12 cellular contexts compared by ENCODE assay signal in the genomic region with DNA sequence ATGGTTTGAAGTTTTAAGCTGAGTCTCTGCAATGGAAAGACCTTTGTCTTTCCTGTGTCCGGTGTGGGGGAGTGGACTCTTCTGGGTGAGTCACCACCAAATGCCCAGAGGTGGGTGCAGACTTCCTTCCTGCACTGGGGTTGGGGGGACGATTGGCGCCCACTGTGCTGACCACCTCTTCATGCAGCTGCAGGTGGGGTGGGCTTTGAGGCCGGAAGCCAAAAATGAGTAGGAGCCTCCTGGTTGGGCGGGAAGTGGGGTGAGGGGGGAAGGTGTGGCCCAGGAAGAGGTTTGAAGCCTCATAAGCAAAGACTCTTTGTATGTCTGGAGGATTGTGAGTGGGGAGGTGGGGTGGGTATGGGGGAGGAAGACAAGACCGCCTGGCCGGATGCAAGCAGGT. TPM values are rescaled to one million over a fixed set of nuclear protein-coding genes. Genes with fewer than 3 reads are reported as not detected.
DNase-seq lines count a peak whose midpoint lies in the region; ATAC-seq lines count a peak whose summit lies in the region.
"Had no signal": no experiment of that assay in that cellular context is flagged by ENCODE, and none has a peak within 500 bp of the region (broad histone marks: within the 10 kb centered on the region; RNA-seq: fewer than 3 reads in every experiment).

No MANE protein-coding gene starts in this region.

- H3K27ac Mint-ChIP-seq in activated naive CD4-positive, alpha-beta T cell treated with anti-CD3 and anti-CD28 coated beads, Interleukin-2, amount 50 U/mL, for 72 hours, result peak overlapping the region in 1 of 2 donors; percentile 37
- H3K27ac Mint-ChIP-seq: mesothelial cell of epicardium had no signal

- no peaks in the 10 kb centered on the region for H3K36me3 Mint-ChIP-seq in activated naive CD4-positive, alpha-beta T cell treated with anti-CD3 and anti-CD28 coated beads, Interleukin-2, amount 50 U/mL, for 72 hours
- H3K36me3 Mint-ChIP-seq: IgD-negative memory B cell, mesothelial cell of epicardium had no signal

- peak; percentile 15 for DNase-seq in activated CD4-positive, alpha-beta T cell treated with anti-CD3 and anti-CD28 coated beads for 48 hours
- DNase-seq in activated CD4-positive, alpha-beta T cell treated with anti-CD3 and anti-CD28 coated beads, Interleukin-2, amount 50 U/mL, for 4 hours, result no peak
- DNase-seq in T follicular helper cell (ENCODE audit: low read depth), result peak; percentile 7
- no peak for DNase-seq in activated naive CD4-positive, alpha-beta T cell treated with anti-CD3 and anti-CD28 coated beads, Interleukin-2, amount 50 U/mL, for 72 hours (ENCODE audit: low spot score in 2 of 2)
- DNase-seq in stimulated activated CD8-positive, alpha-beta memory T cell treated with anti-CD3 and anti-CD28 coated beads, Interleukin-4, amount 100 ng/mL, for 24 hours (ENCODE audit: low read depth), result peak; percentile 10
- no peak for DNase-seq in NOMO-1 treated with dmso at 0.1 percent for 144 hours (lab: John Stamatoyannopoulos, UW; ENCODE audit: unreplicated experiment)
- DNase-seq in anterior cingulate cortex (lab: John Stamatoyannopoulos, UW), result no peak
- DNase-seq: NCI-H2081 treated with DMSO at 0.1 percent for 48 hours, tibial artery had no signal

- H3K9me3 Mint-ChIP-seq in activated naive CD4-positive, alpha-beta T cell treated with anti-CD3 and anti-CD28 coated beads, Interleukin-2, amount 50 U/mL, for 72 hours, result no peaks in the 10 kb centered on the region
- H3K9me3 Mint-ChIP-seq: IgD-negative memory B cell, mesothelial cell of epicardium had no signal

- ATAC-seq in activated naive CD4-positive, alpha-beta T cell treated with anti-CD3 and anti-CD28 coated beads, Interleukin-2, amount 50 U/mL, for 72 hours, result peak; percentile 23 to 58
- no peak for ATAC-seq in GM19035 (IDR thresholded peaks at IDR 0.05; ENCODE audit: unreplicated experiment)

RNA-seq across cellular contexts. Expression of gene PAX8, which starts 27.6 kb away (rescaled TPM):
- total RNA-seq in activated naive CD4-positive, alpha-beta T cell treated with anti-CD3 and anti-CD28 coated beads, Interleukin-2, amount 50 U/mL, for 72 hours, result 1 to 10 TPM in 1 of 2 donors, under 1 TPM in 1; 0.35 to 1.3 TPM

Comparison
In these comparisons a context has a peak if more than half of its experiments do, and no peak if none do; other contexts are left out.
1. DNase-seq: peak in activated CD4-positive, alpha-beta T cell treated with anti-CD3 and anti-CD28 coated beads for 48 hours (single experiment), T follicular helper cell (single experiment) and stimulated activated CD8-positive, alpha-beta memory T cell treated with anti-CD3 and anti-CD28 coated beads, Interleukin-4, amount 100 ng/mL, for 24 hours (single experiment); none in activated CD4-positive, alpha-beta T cell treated with anti-CD3 and anti-CD28 coated beads, Interleukin-2, amount 50 U/mL, for 4 hours (0 of 2), activated naive CD4-positive, alpha-beta T cell treated with anti-CD3 and anti-CD28 coated beads, Interleukin-2, amount 50 U/mL, for 72 hours (0 of 2), NOMO-1 treated with dmso at 0.1 percent for 144 hours (single experiment) and anterior cingulate cortex (0 of 58).